In the genomic region with DNA sequence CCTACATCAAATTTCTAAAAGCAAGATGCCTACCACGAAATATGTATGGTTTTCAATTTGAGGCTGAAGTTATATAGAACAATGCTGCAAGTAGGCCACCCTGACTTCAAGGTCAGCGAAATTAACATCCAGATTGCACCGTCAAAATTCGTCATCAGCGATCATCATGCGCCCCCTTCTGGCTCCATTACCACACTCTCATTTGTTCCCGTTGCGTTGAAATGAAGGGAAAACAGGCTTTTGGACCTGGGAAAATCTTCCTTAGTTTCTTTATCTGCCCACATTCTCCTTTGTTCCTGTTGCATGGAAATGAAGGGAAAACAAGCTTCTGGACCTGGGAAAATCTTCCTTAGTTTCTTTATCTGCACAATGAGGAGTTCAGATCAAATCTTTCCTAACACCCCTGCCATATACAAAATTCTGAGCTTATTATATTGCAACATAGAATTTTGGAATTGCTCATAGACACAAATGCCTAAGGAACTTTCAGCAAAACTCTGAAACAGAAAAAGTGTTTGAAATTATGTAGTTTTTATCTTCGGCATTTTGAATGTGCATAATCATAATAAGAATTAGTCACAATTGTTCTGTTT, we compare ENCODE assay signal across 8 cellular contexts.
DNase-seq lines count a peak whose midpoint lies in the region; ATAC-seq and TF ChIP-seq lines count a peak whose summit lies in the region.

No MANE protein-coding gene starts in this region.

- H3K27me3 ChIP-seq in right atrium auricular region (no peaks in the 10 kb centered on the region), gastrocnemius medialis (no peaks in the 10 kb centered on the region)

- DNase-seq in NCI-H748 (lab: John Stamatoyannopoulos, UW; ENCODE audit: unreplicated experiment) (peak; percentile 34), NCI-H748 treated with DMSO at 0.1 percent for 48 hours (lab: John Stamatoyannopoulos, UW) (no peak), SK-MEL-5 (ENCODE audit: low read depth, low spot score) (peak; percentile 68), right atrium auricular region (ENCODE audit: low spot score) (no peak), gastrocnemius medialis (peak in 1 of 2 donors; percentile 27), NCI-H2029 (lab: John Stamatoyannopoulos, UW) (no peak)
- DNase-seq in activated naive CD4-positive, alpha-beta T cell treated with anti-CD3 and anti-CD28 coated beads, Interleukin-2, amount 10 ng/mL, durations not matched to agents 7 days and 5 days, result peak; percentile 74

- no peak overlapping the region for H3K4me3 Mint-ChIP-seq in activated naive CD4-positive, alpha-beta T cell treated with anti-CD3 and anti-CD28 coated beads, Interleukin-2, amount 10 ng/mL, durations not matched to agents 7 days and 5 days

- no peak overlapping the region for H3K27ac Mint-ChIP-seq in activated naive CD4-positive, alpha-beta T cell treated with anti-CD3 and anti-CD28 coated beads, Interleukin-2, amount 10 ng/mL, durations not matched to agents 7 days and 5 days

- in situ Hi-C loops in SK-MEL-5 (cut with HindIII; ENCODE audit: low pct_unique_long_range_greater_than_20kb, low sequenced_read_pairs) (no loop called here), gastrocnemius medialis (cut with MboI; ENCODE audit: low sequenced_read_pairs in 4 of 4) (loop anchor here in 2 of 4 donors (10.0 to 25.0 kb wide), 2 partner anchors 234 to 734 kb away; a partner anchor contains a TSS)

- TF ChIP-seq POLR2A in gastrocnemius medialis (IDR thresholded peaks at IDR 0.05), result no peak

- H3K4me1 ChIP-seq in right atrium auricular region, result no peaks in the 10 kb centered on the region
- no peaks in the 10 kb centered on the region for H3K4me1 ChIP-seq in gastrocnemius medialis

- H3K4me1 Mint-ChIP-seq in activated naive CD4-positive, alpha-beta T cell treated with anti-CD3 and anti-CD28 coated beads, Interleukin-2, amount 10 ng/mL, durations not matched to agents 7 days and 5 days, result peaks cover 6% of the 10 kb centered on the region

- H3K27ac ChIP-seq in right atrium auricular region (no peak overlapping the region), gastrocnemius medialis (no peak overlapping the region)

- H3K9me3 ChIP-seq in right atrium auricular region (no peaks in the 10 kb centered on the region), gastrocnemius medialis (no peaks in the 10 kb centered on the region)

- CTCF ChIA-PET in activated naive CD4-positive, alpha-beta T cell treated with anti-CD3 and anti-CD28 coated beads, Interleukin-2, amount 10 ng/mL, durations not matched to agents 7 days and 5 days (lab: Charles Lee), result interaction anchor here (0.7 to 2.9 kb wide), 14 partner anchors 9 to 280 kb away, joined by 3 to 22 read pairs (median 4); no protein-coding TSS in a partner anchor

- peaks cover 36% of the 10 kb centered on the region for H3K27me3 Mint-ChIP-seq in activated naive CD4-positive, alpha-beta T cell treated with anti-CD3 and anti-CD28 coated beads, Interleukin-2, amount 10 ng/mL, durations not matched to agents 7 days and 5 days

- H3K4me3 ChIP-seq in right atrium auricular region, result no peak overlapping the region
- no peak overlapping the region for H3K4me3 ChIP-seq in gastrocnemius medialis

- no peaks in the 10 kb centered on the region for H3K9me3 Mint-ChIP-seq in activated naive CD4-positive, alpha-beta T cell treated with anti-CD3 and anti-CD28 coated beads, Interleukin-2, amount 10 ng/mL, durations not matched to agents 7 days and 5 days

- intact Hi-C loops in gastrocnemius medialis (cut with DNase I; ENCODE audit: low total_unique reads), result loop anchor here (10.0 kb wide), 1 partner anchor 234 kb away; no protein-coding TSS in a partner anchor

- TF ChIP-seq CTCF in right atrium auricular region (IDR thresholded peaks at IDR 0.05) (peak; percentile 28 to 72), gastrocnemius medialis (IDR thresholded peaks at IDR 0.05 in 4 of 5, conservative IDR thresholded peaks at IDR 0.05 in 1 of 5) (peak; percentile 37 to 67 (median 54))

- H3K36me3 ChIP-seq in right atrium auricular region, result no peaks in the 10 kb centered on the region
- H3K36me3 ChIP-seq in gastrocnemius medialis, result no peaks in the 10 kb centered on the region

- H3K36me3 Mint-ChIP-seq in activated naive CD4-positive, alpha-beta T cell treated with anti-CD3 and anti-CD28 coated beads, Interleukin-2, amount 10 ng/mL, durations not matched to agents 7 days and 5 days, result no peaks in the 10 kb centered on the region

- ATAC-seq in gastrocnemius medialis (peak; percentile 52 to 84), HG02588 (IDR thresholded peaks at IDR 0.05; ENCODE audit: unreplicated experiment) (no peak)

Comparison
In these comparisons a context has a peak if more than half of its experiments do, and no peak if none do; other contexts are left out.
1. DNase-seq: peak in NCI-H748 (single experiment), SK-MEL-5 (single experiment) and activated naive CD4-positive, alpha-beta T cell treated with anti-CD3 and anti-CD28 coated beads, Interleukin-2, amount 10 ng/mL, durations not matched to agents 7 days and 5 days (single experiment); none in NCI-H748 treated with DMSO at 0.1 percent for 48 hours (single experiment), right atrium auricular region (single experiment) and NCI-H2029 (single experiment).